In the genomic region with DNA sequence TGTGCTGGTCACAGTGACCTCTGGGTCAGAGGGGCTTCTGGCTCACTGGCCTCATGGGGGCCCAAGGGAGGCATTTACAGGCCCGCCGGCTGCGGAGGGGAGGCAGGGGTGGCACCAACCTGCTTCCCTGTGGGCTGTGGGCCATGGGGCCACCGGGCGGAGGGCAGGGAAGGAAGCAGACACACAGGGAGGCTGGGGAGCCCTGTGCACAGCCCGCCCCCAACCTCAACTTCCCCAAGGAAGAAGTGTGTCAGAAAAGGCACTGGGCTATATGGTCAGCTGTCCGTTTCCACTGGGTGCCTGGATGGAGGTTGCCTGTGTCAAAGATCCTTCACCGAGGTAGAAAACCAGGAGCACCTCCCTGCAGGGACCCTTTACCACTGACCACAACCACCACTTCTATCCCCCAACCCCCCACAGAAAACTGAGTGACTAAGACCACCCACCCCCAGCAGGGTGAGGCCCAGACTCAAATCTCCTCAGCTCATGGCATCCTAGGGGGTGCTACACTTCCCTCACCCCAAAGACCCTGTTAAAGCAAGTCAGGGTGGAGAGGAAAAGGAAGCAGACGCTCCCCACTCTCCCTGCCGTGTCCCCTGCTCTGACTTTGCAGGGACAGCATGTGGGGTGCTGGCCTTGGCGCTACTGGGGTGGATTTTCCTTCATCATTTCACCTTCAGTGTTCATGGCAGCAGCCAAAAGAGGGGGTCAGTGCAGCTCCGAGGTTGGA, we compare ENCODE assay signal across 16 cellular contexts. TPM values are rescaled to one million over a fixed set of nuclear protein-coding genes. Genes with fewer than 3 reads are reported as not detected.
DNase-seq lines count a peak whose midpoint lies in the region; ATAC-seq, FAIRE-seq and TF ChIP-seq lines count a peak whose summit lies in the region.
"Had no signal": no experiment of that assay in that cellular context is flagged by ENCODE, and none has a peak within 500 bp of the region (broad histone marks: within the 10 kb centered on the region; RNA-seq: fewer than 3 reads in every experiment).

No MANE protein-coding gene starts in this region.

- ATAC-seq in K562 = no peak
- no peak for ATAC-seq in gastrocnemius medialis
- ATAC-seq in GM18868 (IDR thresholded peaks at IDR 0.05; ENCODE audit: unreplicated experiment) = no peak
- ATAC-seq: PC-3 had no signal

- H3K9me3 ChIP-seq in K562 (replicated peaks; ENCODE audit: control insufficient read depth, insufficient read depth, low read depth, low read length) = no peaks in the 10 kb centered on the region
- no peaks in the 10 kb centered on the region for H3K9me3 ChIP-seq in gastrocnemius medialis

- peaks cover 18% of the 10 kb centered on the region; the same call in 1 of the 3 replicates for H3K36me3 ChIP-seq in K562 (ENCODE audit: control insufficient read depth, insufficient read depth, low read length)
- H3K36me3 ChIP-seq in gastrocnemius medialis = peaks cover 0 to 14% of the 10 kb centered on the region in 2 donors

- TF ChIP-seq CTCF in RWPE1 (conservative IDR thresholded peaks at IDR 0.05; ENCODE audit: low read depth) (no peak), K562 (IDR thresholded peaks at IDR 0.05 in 2 of 3, conservative IDR thresholded peaks at IDR 0.05 in 1 of 3; ENCODE audit: insufficient read depth in 2 of 3, low read depth in 1 of 3, low read length in 3 of 3) (no peak), gastrocnemius medialis (IDR thresholded peaks at IDR 0.05 in 4 of 5, conservative IDR thresholded peaks at IDR 0.05 in 1 of 5) (no peak)

- H3K79me2 ChIP-seq in K562 (ENCODE audit: control insufficient read depth, insufficient read depth, low read length) = peaks cover 11% of the 10 kb centered on the region

- DNase-seq in RWPE1 (ENCODE audit: low spot score) (no peak), K562 (ENCODE audit: extremely low read depth in 1 of 4, low spot score in 3 of 4) (no peak), medulla oblongata (ENCODE audit: extremely low spot score) (peak; percentile 60), gastrocnemius medialis (peak in 1 of 2 donors; percentile 37), NCI-H1694 (lab: John Stamatoyannopoulos, UW) (no peak), NCI-H1930 (lab: John Stamatoyannopoulos, UW) (no peak)
- DNase-seq: CD4-positive, alpha-beta T cell; DMS53; H7; NCI-H1092; NCI-H187 treated with DMSO at 0.1 percent for 48 hours; NCI-H2171 treated with DMSO at 0.1 percent for 48 hours; NCI-H446 treated with DMSO at 0.1 percent for 48 hours; PC-3 had no signal

- no peaks in the 10 kb centered on the region for H3K9me1 ChIP-seq in K562 (ENCODE audit: control insufficient read depth, insufficient read depth, low read length)

- BruUV-seq in K562 (replicated peaks; lab: Mats Ljungman, UMichigan) = no TSS peak

- H3K4me3 ChIP-seq in K562 (no peak overlapping the region), gastrocnemius medialis (no peak overlapping the region)

- no peak overlapping the region for H3K4me2 ChIP-seq in K562 (ENCODE audit: insufficient read depth, low read length)

- CTCF ChIA-PET in RWPE1 (lab: Yijun Ruan, JAX) (no interaction called here), K562 (lab: Yijun Ruan, JAX; ENCODE audit: low intra/inter-chr PET ratio) (no interaction called here)

- peaks cover 13% of the 10 kb centered on the region in 2 experiments; a peak in 4 of 5 replicates for H3K4me1 ChIP-seq in K562 (replicated peaks in 1 of 2; ENCODE audit: control insufficient read depth in 2 of 2, insufficient read depth in 2 of 2, low read length in 2 of 2)
- peaks cover 52 to 60% of the 10 kb centered on the region in 2 donors for H3K4me1 ChIP-seq in gastrocnemius medialis

- no peak for TF ChIP-seq EP300 in K562 (IDR thresholded peaks at IDR 0.05; ENCODE audit: low read length)

- FAIRE-seq in K562 (lab: Jason Lieb, UNC) = no peak

- H3K27me3 ChIP-seq in K562 (ENCODE audit: control insufficient read depth in 2 of 2, insufficient read depth in 2 of 2, low read length in 2 of 2) (no peaks in the 10 kb centered on the region), gastrocnemius medialis (no peaks in the 10 kb centered on the region)

- in situ Hi-C loops in K562 (cut with MboI) = no loop called here
- in situ Hi-C loops in gastrocnemius medialis (cut with MboI; ENCODE audit: low sequenced_read_pairs in 4 of 4) = loop anchor here (10.0 to 25.0 kb wide), 4 partner anchors 267 to 1430 kb away; partner anchors contain the start of genes ACSS1 (in 2 of the 4), GZF1 (in 2 of the 4) and APMAP (in 1 of the 4)

- TF ChIP-seq RAD21 in K562 (CRISPR knock-in tag; conservative IDR thresholded peaks at IDR 0.05 in 1 of 2, IDR thresholded peaks at IDR 0.05 in 1 of 2) = no peak

- intact Hi-C loops in K562 (cut with micrococcal nuclease) = no loop called here
- intact Hi-C loops in gastrocnemius medialis (cut with DNase I; ENCODE audit: low total_unique reads) = loop anchor here (10.0 kb wide), 1 partner anchor 207 kb away; the partner anchor contains the start of gene NAPB

- POLR2A ChIA-PET in RWPE1 (lab: Yijun Ruan, JAX; ENCODE audit: low non-redundant PET) (no interaction called here), K562 (lab: Yijun Ruan, JAX) (no interaction called here)

- WGBS in K562 (ENCODE audit: insufficient coverage, low coverage, missing lambda C conversion rate) = 76% methylated on average over 8 of the region's 12 CpGs

- H4K20me1 ChIP-seq in K562 (replicated peaks; ENCODE audit: control insufficient read depth, insufficient read depth, low read length) = no peaks in the 10 kb centered on the region

- TF ChIP-seq POLR2A in K562 (conservative IDR thresholded peaks at IDR 0.05) = no peak
- TF ChIP-seq POLR2A in gastrocnemius medialis (IDR thresholded peaks at IDR 0.05) = no peak

- H3K9ac ChIP-seq in K562 (ENCODE audit: insufficient read depth in 1 of 2, low read depth in 2 of 2, low read length in 2 of 2) = no peak overlapping the region

- H3K27ac ChIP-seq in RWPE1 (peak overlapping the region; percentile 92), K562 (ENCODE audit: extremely low read depth, low read depth, low read length) (no peak overlapping the region), gastrocnemius medialis (peak overlapping the region; percentile 96 to 100 (median 96))

- no peak overlapping the region for H2AFZ ChIP-seq in K562 (ENCODE audit: low read depth, low read length)

RNA-seq across cellular contexts. Expression of gene CST3, which starts 5.6 kb away (rescaled TPM):
- total RNA-seq in K562 (2011; cell fraction: chromatin; rRNA removed; ENCODE audit: low replicate concordance) = 9.8 and 40.0 TPM in 2 replicates
- total RNA-seq in K562 (2011; cell fraction: nucleolus; rRNA removed) = 96.9 and 115 TPM in 2 replicates
- 57.6 and 64.2 TPM in 2 replicates for total RNA-seq in K562 (2011; cell fraction: nucleoplasm; rRNA removed)
- total RNA-seq in K562 (2014; rRNA removed) (66.7 and 81.2 TPM in 2 replicates), K562 (2014; rRNA removed; fragmentation: Illumina TruSeq; extraction: Trizol) (14.8 and 23.1 TPM in 2 replicates), K562 (2015; rRNA removed; fragmentation: Illumina TruSeq; extraction: Trizol) (42.9 and 48.5 TPM in 2 replicates), K562 (2021) (111 and 113 TPM in 2 replicates), gastrocnemius medialis (1,000 to 10,000 TPM in 1 of 4 donors, 100 to 1,000 TPM in 3; 461 to 1,821 (median 697) TPM)
- polyA plus RNA-seq in K562 (2011; rRNA removed) (46.6 and 83.5 TPM in 2 replicates), K562 (2014; fragmentation: Illumina TruSeq; extraction: Trizol) (52.1 and 55.2 TPM in 2 replicates), K562 (2014; fragmentation: Nextera tagmentation; extraction: Ambion mirVana) (10 to 100 TPM in 1 of 2 experiments, 1 to 10 TPM in 1; 8.7 to 12.4 TPM), K562 (2014; rRNA removed) (103 and 110 TPM in 2 replicates)
- polyA plus RNA-seq in K562 (2011; cell fraction: cytosol; rRNA removed) = 110 and 262 TPM in 2 replicates
- 22.3 and 27.1 TPM in 2 replicates for polyA plus RNA-seq in K562 (2011; cell fraction: nucleus; rRNA removed)
- polyA plus RNA-seq in K562 (2012) = 114 and 177 TPM in 2 replicates
- 20.5 and 29.9 TPM in 2 replicates for polyA minus RNA-seq in K562 (2011; rRNA and poly(A)+ RNA removed)
- polyA minus RNA-seq in K562 (2011; cell fraction: cytosol; rRNA and poly(A)+ RNA removed) = 56.7 and 67.3 TPM in 2 replicates
- polyA minus RNA-seq in K562 (2011; cell fraction: nucleus; rRNA and poly(A)+ RNA removed) = 11.2 and 12.6 TPM in 2 replicates

RNA-seq across cellular contexts. Expression of gene CST9, which starts 26.4 kb away (rescaled TPM):
- not detected in 2 replicates for total RNA-seq in K562 (2011; cell fraction: chromatin; rRNA removed; ENCODE audit: low replicate concordance)
- total RNA-seq in K562 (2011; cell fraction: nucleolus; rRNA removed) = not detected in 2 replicates
- 0.38 TPM in 1 of 2 replicates, not detected in the other for total RNA-seq in K562 (2011; cell fraction: nucleoplasm; rRNA removed)
- not detected in 2 replicates for total RNA-seq in K562 (2014; rRNA removed)
- not detected in 2 replicates for total RNA-seq in K562 (2014; rRNA removed; fragmentation: Illumina TruSeq; extraction: Trizol)
- not detected in 2 replicates for total RNA-seq in K562 (2015; rRNA removed; fragmentation: Illumina TruSeq; extraction: Trizol)
- not detected in 2 replicates for total RNA-seq in K562 (2021)
- not detected in 2 replicates for polyA plus RNA-seq in K562 (2011; rRNA removed)
- not detected in 2 replicates for polyA plus RNA-seq in K562 (2011; cell fraction: cytosol; rRNA removed)
- not detected in 2 replicates for polyA plus RNA-seq in K562 (2011; cell fraction: nucleus; rRNA removed)
- not detected in 2 replicates for polyA plus RNA-seq in K562 (2012)
- polyA plus RNA-seq in K562 (2014; fragmentation: Illumina TruSeq; extraction: Trizol) = not detected in 2 replicates
- not detected for polyA plus RNA-seq in K562 (2014; fragmentation: Nextera tagmentation; extraction: Ambion mirVana)
- polyA plus RNA-seq in K562 (2014; rRNA removed) = not detected in 2 replicates
- not detected in 2 replicates for polyA minus RNA-seq in K562 (2011; rRNA and poly(A)+ RNA removed)
- polyA minus RNA-seq in K562 (2011; cell fraction: cytosol; rRNA and poly(A)+ RNA removed) = not detected in 2 replicates
- polyA minus RNA-seq in K562 (2011; cell fraction: nucleus; rRNA and poly(A)+ RNA removed) = not detected in 2 replicates
- not detected for total RNA-seq in gastrocnemius medialis
- total RNA-seq: CD4-positive, alpha-beta T cell; H7; MCF 10A; PC-3 had no signal

RNA-seq across cellular contexts. Expression of gene CST4, which starts 56.7 kb away (rescaled TPM):
- not detected in 2 replicates for total RNA-seq in K562 (2011; cell fraction: chromatin; rRNA removed; ENCODE audit: low replicate concordance)
- not detected in 2 replicates for total RNA-seq in K562 (2011; cell fraction: nucleolus; rRNA removed)
- total RNA-seq in K562 (2011; cell fraction: nucleoplasm; rRNA removed) = not detected in 2 replicates
- total RNA-seq in K562 (2014; rRNA removed) = not detected in 2 replicates
- total RNA-seq in K562 (2014; rRNA removed; fragmentation: Illumina TruSeq; extraction: Trizol) = not detected in 2 replicates
- not detected in 2 replicates for total RNA-seq in K562 (2015; rRNA removed; fragmentation: Illumina TruSeq; extraction: Trizol)
- not detected in 2 replicates for total RNA-seq in K562 (2021)
- not detected in 2 replicates for polyA plus RNA-seq in K562 (2011; rRNA removed)
- polyA plus RNA-seq in K562 (2011; cell fraction: cytosol; rRNA removed) = not detected in 2 replicates
- polyA plus RNA-seq in K562 (2011; cell fraction: nucleus; rRNA removed) = not detected in 2 replicates
- not detected in 2 replicates for polyA plus RNA-seq in K562 (2012)
- polyA plus RNA-seq in K562 (2014; fragmentation: Illumina TruSeq; extraction: Trizol) = not detected in 2 replicates
- polyA plus RNA-seq in K562 (2014; fragmentation: Nextera tagmentation; extraction: Ambion mirVana) = not detected
- not detected in 2 replicates for polyA plus RNA-seq in K562 (2014; rRNA removed)
- polyA minus RNA-seq in K562 (2011; rRNA and poly(A)+ RNA removed) = not detected in 2 replicates
- not detected in 2 replicates for polyA minus RNA-seq in K562 (2011; cell fraction: cytosol; rRNA and poly(A)+ RNA removed)
- polyA minus RNA-seq in K562 (2011; cell fraction: nucleus; rRNA and poly(A)+ RNA removed) = not detected in 2 replicates
- total RNA-seq in gastrocnemius medialis = not detected
- total RNA-seq: CD4-positive, alpha-beta T cell; H7; MCF 10A had no signal
